8 cellular contexts compared by ENCODE assay signal in the genomic region with DNA sequence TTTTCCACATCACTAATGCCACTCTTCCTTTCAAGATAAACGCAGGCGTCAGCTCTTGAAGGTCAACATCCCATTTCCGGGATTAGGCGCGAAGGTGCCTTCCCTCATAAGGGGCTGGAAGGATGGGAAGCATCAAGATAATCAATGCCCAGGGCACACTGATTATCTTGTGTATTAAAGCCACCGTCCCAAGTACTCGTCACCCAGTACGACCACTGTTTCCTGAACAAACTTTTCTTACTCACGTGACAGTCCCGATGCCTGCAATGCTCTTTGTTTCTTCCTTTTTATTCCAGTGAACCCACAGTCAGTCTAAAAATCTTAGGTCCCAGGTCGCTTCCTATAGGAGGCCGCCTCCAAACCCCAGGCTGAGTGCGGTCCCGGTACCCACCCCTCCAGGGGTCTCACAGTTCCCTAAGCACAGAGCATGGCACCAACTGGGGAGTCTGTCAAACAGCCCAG. TPM values are rescaled to one million over a fixed set of nuclear protein-coding genes. Genes with fewer than 3 reads are reported as not detected.
A peak's percentile ranks its signal among the peaks of the same experiment; 100 is the strongest.
DNase-seq lines count a peak whose midpoint lies in the region; ATAC-seq and TF ChIP-seq lines count a peak whose summit lies in the region.

No MANE protein-coding gene starts in this region.

- H3K9me3 ChIP-seq in HCT116 (ENCODE audit: control insufficient read depth in 1 of 2, insufficient read depth in 1 of 2, low read depth in 1 of 2, low read length in 2 of 2) (no peaks in the 10 kb centered on the region), testis (no peaks in the 10 kb centered on the region)

- no peaks in the 10 kb centered on the region for H3K27me3 ChIP-seq in HCT116 (ENCODE audit: insufficient read depth, low read length)
- H3K27me3 ChIP-seq in brain microvascular endothelial cell (replicated peaks), result no peaks in the 10 kb centered on the region
- H3K27me3 ChIP-seq in layer of hippocampus (ENCODE audit: control insufficient read depth, insufficient read depth, low read length), result no peaks in the 10 kb centered on the region
- H3K27me3 ChIP-seq in testis, result no peaks in the 10 kb centered on the region

- peak overlapping the region; percentile 86 for H3K4me2 ChIP-seq in HCT116 (ENCODE audit: low read length)

- H3K9me3 Mint-ChIP-seq in activated CD4-positive, alpha-beta T cell treated with anti-CD3 and anti-CD28 coated beads for 36 hours (ENCODE audit: low read depth), result no peaks in the 10 kb centered on the region

- H3K4me3 ChIP-seq in HCT116 (replicated peaks in 1 of 2; ENCODE audit: low read depth in 1 of 2, low read length in 2 of 2), result peak overlapping the region; percentile 85 to 93
- H3K4me3 ChIP-seq in brain microvascular endothelial cell (ENCODE audit: low read depth, low read length), result peak overlapping the region; percentile 81
- peak overlapping the region; percentile 70 to 87 for H3K4me3 ChIP-seq in testis

- intact Hi-C loops in activated CD4-positive, alpha-beta T cell treated with anti-CD3 and anti-CD28 coated beads for 36 hours (cut with DNase I, micrococcal nuclease), result loop anchor here (1.0 to 10.0 kb wide), 10 partner anchors 235 to 1767 kb away; partner anchors contain the start of genes NPHP3 (in 1 of the 2), PCCB (in 1 of the 2), RYK (in 1 of the 2) and SRPRB (in 1 of the 2)
- intact Hi-C loops in HCT116 (cut with micrococcal nuclease) (no loop called here), testis (cut with DNase I; ENCODE audit: low total_unique reads) (no loop called here)

- no peaks in the 10 kb centered on the region for H3K27me3 Mint-ChIP-seq in activated CD4-positive, alpha-beta T cell treated with anti-CD3 and anti-CD28 coated beads for 36 hours

- POLR2A ChIA-PET in activated CD4-positive, alpha-beta T cell treated with anti-CD3 and anti-CD28 coated beads for 36 hours (lab: Charles Lee), result no interaction called here
- POLR2A ChIA-PET in HCT116 (lab: Charles Lee), result interaction anchor here (0.8 kb wide), 1 partner anchor 11 kb away, joined by 3 read pairs; no protein-coding TSS in a partner anchor

- H3K27ac ChIP-seq in HCT116 (ENCODE audit: low read depth, low read length), result peak overlapping the region; percentile 88
- peak overlapping the region; percentile 94 for H3K27ac ChIP-seq in brain microvascular endothelial cell
- peak overlapping the region; percentile 97 for H3K27ac ChIP-seq in layer of hippocampus (ENCODE audit: low read depth, low read length)
- H3K27ac ChIP-seq in testis, result peak overlapping the region; percentile 90 to 94

- H3K36me3 Mint-ChIP-seq in activated CD4-positive, alpha-beta T cell treated with anti-CD3 and anti-CD28 coated beads for 36 hours (ENCODE audit: low read depth), result peaks cover 37% of the 10 kb centered on the region

- peaks cover 46% of the 10 kb centered on the region for H3K4me1 Mint-ChIP-seq in activated CD4-positive, alpha-beta T cell treated with anti-CD3 and anti-CD28 coated beads for 36 hours

- no peaks in the 10 kb centered on the region for H3K9me2 ChIP-seq in HCT116 (ENCODE audit: insufficient read depth)

- H3K4me1 ChIP-seq in HCT116 (ENCODE audit: control insufficient read depth in 1 of 2, insufficient read depth in 2 of 2, low read length in 2 of 2) (peaks cover 16 to 35% of the 10 kb centered on the region in 2 experiments), testis (peaks cover 28% of the 10 kb centered on the region)

- CTCF ChIA-PET in activated CD4-positive, alpha-beta T cell treated with anti-CD3 and anti-CD28 coated beads for 36 hours (lab: Charles Lee), result interaction anchor here (1.3 to 5.7 kb wide), 5 partner anchors 9 to 272 kb away, joined by 4 to 44 read pairs (median 11); no protein-coding TSS in a partner anchor
- CTCF ChIA-PET in HCT116 (lab: Charles Lee), result no interaction called here

- TF ChIP-seq POLR2A in HCT116 (IDR thresholded peaks at IDR 0.05; ENCODE audit: borderline replicate concordance, extremely low read depth, insufficient read depth, insufficient read length), result no peak
- no peak for TF ChIP-seq POLR2A in testis (IDR thresholded peaks at IDR 0.05)

- peaks cover 47% of the 10 kb centered on the region for H3K79me2 ChIP-seq in HCT116 (ENCODE audit: insufficient read depth, low read length)

- no TSS peak for BruUV-seq in HCT116 (replicated peaks; lab: Mats Ljungman, UMichigan)

- in situ Hi-C loops in brain microvascular endothelial cell (cut with HindIII; ENCODE audit: low pct_ligation_motif_present, low sequenced_read_pairs), result loop anchor here (25.0 kb wide), 1 partner anchor 248 kb away; no protein-coding TSS in a partner anchor

- no peak for TF ChIP-seq RAD21 in HCT116 (IDR thresholded peaks at IDR 0.05; ENCODE audit: low read depth)

- no peak overlapping the region for H2AFZ ChIP-seq in HCT116 (ENCODE audit: low read depth, low read length, poor library complexity, severe bottlenecking)

- H3K9ac ChIP-seq in HCT116 (ENCODE audit: low read length), result peak overlapping the region; percentile 90

- H3K4me3 Mint-ChIP-seq in activated CD4-positive, alpha-beta T cell treated with anti-CD3 and anti-CD28 coated beads for 36 hours, result peak overlapping the region; percentile 92

- RAD21 ChIA-PET in HCT116 (lab: Charles Lee; ENCODE audit: low non-redundant PET in 1 of 2, low total read pairs in 2 of 2, uncharacterized antibody in 2 of 2, unreplicated experiment in 2 of 2), result no interaction called here

- WGBS in testis, 2 donors, result 0 to 1% methylated on average over 14 of the region's 14 CpGs

- peak; percentile 28 for DNase-seq in activated CD4-positive, alpha-beta T cell treated with anti-CD3 and anti-CD28 coated beads for 36 hours
- no peak for DNase-seq in activated CD4-positive, alpha-beta T cell treated with anti-CD3 and anti-CD28 coated beads, Interleukin-2, amount 50 U/mL, for 1 hour
- DNase-seq in HCT116 (ENCODE audit: low read depth, low spot score), result no peak
- peak; percentile 69 for DNase-seq in NCI-H2029 (lab: John Stamatoyannopoulos, UW)
- DNase-seq in brain microvascular endothelial cell, result no peak
- no peak for DNase-seq in testis
- DNase-seq in NK-92 (lab: John Stamatoyannopoulos, UW; ENCODE audit: unreplicated experiment), result no peak

- H3K36me3 ChIP-seq in HCT116 (ENCODE audit: control insufficient read depth in 1 of 2, insufficient read depth in 2 of 2, low read length in 2 of 2) (peaks cover 14 to 23% of the 10 kb centered on the region in 2 experiments), brain microvascular endothelial cell (replicated peaks) (peaks cover 14% of the 10 kb centered on the region), testis (ENCODE audit: low read depth, missing control alignments) (no peaks in the 10 kb centered on the region)

- TF ChIP-seq CTCF in HCT116 (IDR thresholded peaks at IDR 0.05 in 2 of 3, conservative IDR thresholded peaks at IDR 0.05 in 1 of 3; ENCODE audit: borderline replicate concordance in 1 of 3, insufficient read depth in 1 of 3, low read depth in 2 of 3, low read length in 2 of 3) (no peak), brain microvascular endothelial cell (IDR thresholded peaks at IDR 0.05; ENCODE audit: low read depth, low read length, missing control alignments) (no peak), testis (IDR thresholded peaks at IDR 0.05) (no peak)

- peak; percentile 6 for ATAC-seq in activated CD4-positive, alpha-beta T cell treated with anti-CD3 and anti-CD28 coated beads for 36 hours
- ATAC-seq in HCT116, result peak; percentile 28

- H3K27ac Mint-ChIP-seq in activated CD4-positive, alpha-beta T cell treated with anti-CD3 and anti-CD28 coated beads for 36 hours, result peak overlapping the region; percentile 98

- H4K20me1 ChIP-seq in HCT116 (ENCODE audit: insufficient read depth), result no peaks in the 10 kb centered on the region

TF ChIP-seq in HCT116, 20 proteins besides CTCF, POLR2A, EP300 and RAD21:
- TF ChIP-seq ATF3 (IDR thresholded peaks at IDR 0.05) (no peak), ELF1 (IDR thresholded peaks at IDR 0.05; ENCODE audit: borderline replicate concordance, low read depth) (0 out of 2 replicates have a peak, but pooled peaks have one; percentile 27), CEBPB (IDR thresholded peaks at IDR 0.05; ENCODE audit: low read depth) (no peak), POLR2AphosphoS5 (IDR thresholded peaks at IDR 0.05; ENCODE audit: low read depth, low read length) (no peak)

RNA-seq across cellular contexts. Expression of gene ANAPC13, which starts 0.7 kb away (rescaled TPM):
- total RNA-seq in activated CD4-positive, alpha-beta T cell treated with anti-CD3 and anti-CD28 coated beads for 36 hours, result 10 to 100 TPM; 35.9 to 39.7 TPM
- total RNA-seq in HCT116 (2021; ENCODE audit: unreplicated experiment), result 35.7 TPM
- 26.6 and 26.7 TPM in 2 replicates for polyA plus RNA-seq in HCT116 (2012)
- 10 to 100 TPM; 50.5 to 65.6 TPM for total RNA-seq in testis
- polyA plus RNA-seq in testis (ENCODE audit: insufficient read depth, low read depth, low replicate concordance), result 47.8 TPM

RNA-seq across cellular contexts. Expression of gene CEP63, which starts 0.8 kb away (rescaled TPM):
- total RNA-seq in activated CD4-positive, alpha-beta T cell treated with anti-CD3 and anti-CD28 coated beads for 36 hours, result 10 to 100 TPM; 21.3 to 25.9 TPM
- total RNA-seq in HCT116 (2021; ENCODE audit: unreplicated experiment), result 19.1 TPM
- 11.7 and 12.0 TPM in 2 replicates for polyA plus RNA-seq in HCT116 (2012)
- 10 to 100 TPM; 45.5 to 74.5 TPM for total RNA-seq in testis
- 42.3 TPM for polyA plus RNA-seq in testis (ENCODE audit: insufficient read depth, low read depth, low replicate concordance)

Comparison
In these comparisons a context has a peak if more than half of its experiments do, and no peak if none do; other contexts are left out.
1. DNase-seq: peak in activated CD4-positive, alpha-beta T cell treated with anti-CD3 and anti-CD28 coated beads for 36 hours (single experiment) and NCI-H2029 (single experiment); none in activated CD4-positive, alpha-beta T cell treated with anti-CD3 and anti-CD28 coated beads, Interleukin-2, amount 50 U/mL, for 1 hour (single experiment), HCT116 (single experiment), brain microvascular endothelial cell (single experiment), testis (single experiment) and NK-92 (single experiment).
2. intact Hi-C loops: an anchor here in activated CD4-positive, alpha-beta T cell treated with anti-CD3 and anti-CD28 coated beads for 36 hours (1.0 to 10.0 kb wide); none called in HCT116 and testis.
3. Peak in every context shown above with its lines, with median percentiles within 50 percentile points of each other: H3K27ac ChIP-seq and H3K4me3 ChIP-seq.